ENCODE assay signal across 7 cellular contexts in genomic region chr14:51093371-51094281, GRCh38. TPM values are rescaled to one million over a fixed set of nuclear protein-coding genes. Genes with fewer than 3 reads are reported as not detected.
DNase-seq lines count a peak whose midpoint lies in the region; ATAC-seq and TF ChIP-seq lines count a peak whose summit lies in the region.

No MANE protein-coding gene starts in this region.

- peaks cover 17% of the 10 kb centered on the region for H3K4me1 Mint-ChIP-seq in activated T-cell treated with anti-CD3 and anti-CD28 coated beads, Interleukin-2, amount 50 U/mL, for 4 hours (ENCODE audit: low read depth)

- no peaks in the 10 kb centered on the region for H3K9me2 ChIP-seq in HCT116 (ENCODE audit: insufficient read depth)

- no peak overlapping the region for H2BK5ac ChIP-seq in trophoblast cell (ENCODE audit: low read depth, low read length, poor library complexity)

- H3K4me3 ChIP-seq in HCT116 (replicated peaks in 1 of 2; ENCODE audit: low read depth in 1 of 2, low read length in 2 of 2) (no peak overlapping the region), trophoblast cell (ENCODE audit: low read depth, low read length) (peak overlapping the region; percentile 51), aorta (ENCODE audit: low read length in 2 of 2) (no peak overlapping the region)

- H3K4ac ChIP-seq in trophoblast cell (ENCODE audit: low read depth, low read length), result no peak overlapping the region

- BruUV-seq in HCT116 (replicated peaks; lab: Mats Ljungman, UMichigan), result no TSS peak

- peak overlapping the region; percentile 84 for H3K4me3 Mint-ChIP-seq in activated T-cell treated with anti-CD3 and anti-CD28 coated beads, Interleukin-2, amount 50 U/mL, for 4 hours

- WGBS in trophoblast cell (ENCODE audit: extremely low coverage, insufficient coverage, insufficient read length), result no CpG with 5 or more reads among the region's 68 CpGs
- 10 to 12% methylated on average over 68 of the region's 68 CpGs for WGBS in aorta, 2 donors

- no peaks in the 10 kb centered on the region for H3K27me3 ChIP-seq in HCT116 (ENCODE audit: insufficient read depth, low read length)
- H3K27me3 ChIP-seq in trophoblast cell (ENCODE audit: insufficient read depth, low read length), result peaks cover 20% of the 10 kb centered on the region
- H3K27me3 ChIP-seq in aorta (ENCODE audit: control insufficient read depth in 1 of 2, insufficient read depth in 2 of 2, low read length in 1 of 2), result no peaks in the 10 kb centered on the region

- intact Hi-C loops in HCT116 (cut with micrococcal nuclease), result no loop called here
- intact Hi-C loops in aorta (cut with DNase I), result loop anchor here in 1 of 2 donors (5.0 kb wide), 1 partner anchor 76 kb away; no protein-coding TSS in a partner anchor

- H3K79me1 ChIP-seq in trophoblast cell (ENCODE audit: low read length), result no peaks in the 10 kb centered on the region

- TF ChIP-seq RAD21 in HCT116 (IDR thresholded peaks at IDR 0.05; ENCODE audit: low read depth), result no peak

- H3K79me2 ChIP-seq in HCT116 (ENCODE audit: insufficient read depth, low read length) (no peaks in the 10 kb centered on the region), trophoblast cell (ENCODE audit: control insufficient read depth, insufficient read depth, low read length, poor library complexity) (no peaks in the 10 kb centered on the region)

- no peak overlapping the region for H2BK120ac ChIP-seq in trophoblast cell (ENCODE audit: insufficient read depth, low read length, poor library complexity)

- TF ChIP-seq POLR2A in HCT116 (IDR thresholded peaks at IDR 0.05; ENCODE audit: borderline replicate concordance, extremely low read depth, insufficient read depth, insufficient read length), result no peak

- no peak overlapping the region for H4K91ac ChIP-seq in trophoblast cell (ENCODE audit: low read depth, low read length)

- H2BK12ac ChIP-seq in trophoblast cell (ENCODE audit: low read length), result no peak overlapping the region

- H4K12ac ChIP-seq in trophoblast cell (ENCODE audit: low read depth, low read length), result no peak overlapping the region

- H2AFZ ChIP-seq in HCT116 (ENCODE audit: low read depth, low read length, poor library complexity, severe bottlenecking) (no peak overlapping the region), trophoblast cell (ENCODE audit: insufficient read depth, low read length, poor library complexity) (no peak overlapping the region)

- H3K27ac ChIP-seq in HCT116 (ENCODE audit: low read depth, low read length) (no peak overlapping the region), trophoblast cell (ENCODE audit: low read depth, low read length) (no peak overlapping the region), aorta (ENCODE audit: low read depth in 1 of 2, low read length in 2 of 2) (no peak overlapping the region)

- peaks cover 0 to 20% of the 10 kb centered on the region in 2 experiments; a peak in 2 of 4 replicates for H3K4me1 ChIP-seq in HCT116 (ENCODE audit: control insufficient read depth in 1 of 2, insufficient read depth in 2 of 2, low read length in 2 of 2)
- H3K4me1 ChIP-seq in trophoblast cell (ENCODE audit: control insufficient read depth in 1 of 2, insufficient read depth in 2 of 2, low read length in 2 of 2), result peaks cover 18 to 20% of the 10 kb centered on the region in 2 experiments
- no peaks in the 10 kb centered on the region for H3K4me1 ChIP-seq in aorta (ENCODE audit: control insufficient read depth in 1 of 2, insufficient read depth in 2 of 2, low read length in 2 of 2)

- DNase-seq in HCT116 (ENCODE audit: low read depth, low spot score) (no peak), NCI-H526 (lab: John Stamatoyannopoulos, UW) (peak; percentile 73 to 86), germinal center (ENCODE audit: low spot score) (peak; percentile 70), trophoblast cell (peak in 1 of 2 donors; percentile 20), aorta (peak in 1 of 2 donors; percentile 46)
- peak; percentile 40 for DNase-seq in activated T-cell treated with anti-CD3 and anti-CD28 coated beads, Interleukin-2, amount 50 U/mL, for 4 hours

- peaks cover 33% of the 10 kb centered on the region for H3K27me3 Mint-ChIP-seq in activated T-cell treated with anti-CD3 and anti-CD28 coated beads, Interleukin-2, amount 50 U/mL, for 4 hours (ENCODE audit: low read depth)

- H3K36me3 Mint-ChIP-seq in activated T-cell treated with anti-CD3 and anti-CD28 coated beads, Interleukin-2, amount 50 U/mL, for 4 hours (ENCODE audit: insufficient read depth), result no peaks in the 10 kb centered on the region

- no peaks in the 10 kb centered on the region for H4K20me1 ChIP-seq in HCT116 (ENCODE audit: insufficient read depth)

- H3K18ac ChIP-seq in trophoblast cell (ENCODE audit: low read length), result no peak overlapping the region

- no peaks in the 10 kb centered on the region for H3K9me3 Mint-ChIP-seq in activated T-cell treated with anti-CD3 and anti-CD28 coated beads, Interleukin-2, amount 50 U/mL, for 4 hours

- RAD21 ChIA-PET in HCT116 (lab: Charles Lee; ENCODE audit: low non-redundant PET in 1 of 2, low total read pairs in 2 of 2, uncharacterized antibody in 2 of 2, unreplicated experiment in 2 of 2), result no interaction called here

- ATAC-seq in HCT116 (no peak), aorta (ENCODE audit: low FRiP score) (peak; percentile 19), GM21390 (IDR thresholded peaks at IDR 0.05; ENCODE audit: unreplicated experiment) (no peak)
- ATAC-seq in activated T-cell treated with anti-CD3 and anti-CD28 coated beads, Interleukin-2, amount 50 U/mL, for 4 hours, result peak; percentile 17 to 23

- H3K23ac ChIP-seq in trophoblast cell (ENCODE audit: low read length), result no peak overlapping the region

- no peak overlapping the region for H4K8ac ChIP-seq in trophoblast cell (ENCODE audit: low read depth, low read length)

- H3K9me3 ChIP-seq in HCT116 (ENCODE audit: control insufficient read depth in 1 of 2, insufficient read depth in 1 of 2, low read depth in 1 of 2, low read length in 2 of 2) (no peaks in the 10 kb centered on the region), trophoblast cell (ENCODE audit: insufficient read depth, low read depth, low read length) (peaks cover 4% of the 10 kb centered on the region), aorta (ENCODE audit: control insufficient read depth, low read length) (no peaks in the 10 kb centered on the region)

- H3K36me3 ChIP-seq in HCT116 (ENCODE audit: control insufficient read depth in 1 of 2, insufficient read depth in 2 of 2, low read length in 2 of 2), result no peaks in the 10 kb centered on the region
- no peaks in the 10 kb centered on the region for H3K36me3 ChIP-seq in trophoblast cell (ENCODE audit: control insufficient read depth in 1 of 2, insufficient read depth in 2 of 2, low read length in 2 of 2)
- H3K36me3 ChIP-seq in aorta (ENCODE audit: control insufficient read depth in 1 of 2, insufficient read depth in 2 of 2, low read length in 1 of 2), result no peaks in the 10 kb centered on the region

- H2AK5ac ChIP-seq in trophoblast cell (ENCODE audit: low read length), result no peak overlapping the region

- TF ChIP-seq CTCF in HCT116 (IDR thresholded peaks at IDR 0.05 in 2 of 3, conservative IDR thresholded peaks at IDR 0.05 in 1 of 3; ENCODE audit: borderline replicate concordance in 1 of 3, insufficient read depth in 1 of 3, low read depth in 2 of 3, low read length in 2 of 3), result no peak

- H3K9ac ChIP-seq in HCT116 (ENCODE audit: low read length) (no peak overlapping the region), trophoblast cell (ENCODE audit: low read length) (no peak overlapping the region)

- POLR2A ChIA-PET in HCT116 (lab: Charles Lee), result no interaction called here

- H3K4me2 ChIP-seq in HCT116 (ENCODE audit: low read length) (peak overlapping the region; percentile 91; the same call in 1 of the 2 replicates), trophoblast cell (ENCODE audit: low read length) (peak overlapping the region; percentile 84)

- CTCF ChIA-PET in HCT116 (lab: Charles Lee), result no interaction called here

- no peak overlapping the region for H3K14ac ChIP-seq in trophoblast cell (ENCODE audit: low read length)

TF ChIP-seq in HCT116, 20 proteins besides CTCF, POLR2A, EP300 and RAD21 (continues in another document):
- TF ChIP-seq ZNF274 (IDR thresholded peaks at IDR 0.05; ENCODE audit: low read depth, low read length) (no peak), SRF (IDR thresholded peaks at IDR 0.05; ENCODE audit: low read depth) (no peak), EZH2phosphoT487 (IDR thresholded peaks at IDR 0.05; ENCODE audit: borderline replicate concordance) (no peak), REST (IDR thresholded peaks at IDR 0.05; ENCODE audit: low read depth) (no peak), MAX (IDR thresholded peaks at IDR 0.05) (no peak), YY1 (IDR thresholded peaks at IDR 0.05; ENCODE audit: extremely low read depth, insufficient replicate concordance, low read depth, low read length) (no peak)

RNA-seq across cellular contexts. Expression of gene TRIM9, which starts 1.3 kb away (rescaled TPM):
- total RNA-seq in HCT116 (2021; ENCODE audit: unreplicated experiment) (4.6 TPM), aorta (1 to 10 TPM; 1.3 to 7.9 TPM)
- polyA plus RNA-seq in HCT116 (2012), result 2.5 and 3.8 TPM in 2 replicates
- total RNA-seq in activated T-cell treated with anti-CD3 and anti-CD28 coated beads, Interleukin-2, amount 50 U/mL, for 4 hours, result under 1 TPM; 0.43 to 0.58 (median 0.54) TPM
- 0.78 and 0.79 TPM in 2 replicates for polyA plus RNA-seq in trophoblast cell (2013)
- under 1 TPM; 0.23 to 0.25 TPM for polyA plus RNA-seq in aorta

Comparison
In these comparisons a context has a peak if more than half of its experiments do, and no peak if none do; other contexts are left out.
1. ATAC-seq: peak in activated T-cell treated with anti-CD3 and anti-CD28 coated beads, Interleukin-2, amount 50 U/mL, for 4 hours (2 of 2) and aorta (single experiment); none in HCT116 (single experiment) and GM21390 (single experiment).